Comparison of ENCODE assay signal across 19 cellular contexts in genomic region chr11:17221968-17222367, GRCh38. TPM values are rescaled to one million over a fixed set of nuclear protein-coding genes. Genes with fewer than 3 reads are reported as not detected.
DNase-seq lines count a peak whose midpoint lies in the region; ATAC-seq and TF ChIP-seq lines count a peak whose summit lies in the region.
"Had no signal": no experiment of that assay in that cellular context is flagged by ENCODE, and none has a peak within 500 bp of the region (broad histone marks: within the 10 kb centered on the region; RNA-seq: fewer than 3 reads in every experiment).

No MANE protein-coding gene starts in this region.

- TF ChIP-seq CTCF in cardiac fibroblast (IDR thresholded peaks at IDR 0.05; ENCODE audit: low read depth, low read length) = no peak

- intact Hi-C loops in Right ventricle myocardium superior (cut with DNase I) = no loop called here

- no peak for ATAC-seq in Right ventricle myocardium superior (ENCODE audit: poor library complexity)
- ATAC-seq: gastroesophageal sphincter; stimulated activated effector memory CD8-positive, alpha-beta T cell treated with anti-CD3 and anti-CD28 coated beads, Interleukin-12 subunit alpha, Interleukin-12 subunit beta, amount 100 ng/mL, for 72 hours had no signal

- DNase-seq in SIG-M5 treated with dmso at 0.1 percent for 504 hours (lab: John Stamatoyannopoulos, UW; ENCODE audit: unreplicated experiment) (peak; percentile 34), SIG-M5 (lab: John Stamatoyannopoulos, UW) (no peak), NOMO-1 treated with DMSO at 0.1 percent for 48 hours (lab: John Stamatoyannopoulos, UW; ENCODE audit: unreplicated experiment) (peak; percentile 79), cardiac fibroblast (ENCODE audit: low read depth in 2 of 2) (peak; percentile 48 to 76), stromal cell of bone marrow (ENCODE audit: low read depth) (peak; percentile 6), Right ventricle myocardium superior (no peak), D341Med (ENCODE audit: low spot score) (no peak)
- no peak for DNase-seq in activated CD4-positive, alpha-beta T cell treated with anti-CD3 and anti-CD28 coated beads, Interleukin-2, amount 50 U/mL, for 1 hour
- DNase-seq: adrenal gland, H9, naive B cell, NCI-H1092, NCI-H82, posterior cingulate gyrus, T-helper 2 cell had no signal

- H3K4me3 ChIP-seq in cardiac fibroblast (replicated peaks in 1 of 2; ENCODE audit: low read depth in 2 of 2, low read length in 2 of 2) = no peak overlapping the region
- H3K4me3 ChIP-seq: adrenal gland, coronary artery, gastroesophageal sphincter, lung had no signal

RNA-seq across cellular contexts. Expression of gene PIK3C2A, which starts 14.2 kb away (rescaled TPM):
- 28.1 TPM for total RNA-seq in Right ventricle myocardium superior

RNA-seq across cellular contexts. Expression of gene NUCB2, which starts 54.6 kb away (rescaled TPM):
- 99.7 TPM for total RNA-seq in Right ventricle myocardium superior

Comparison
In these comparisons a context has a peak if more than half of its experiments do, and no peak if none do; other contexts are left out.
1. DNase-seq: peak in SIG-M5 treated with dmso at 0.1 percent for 504 hours (single experiment), NOMO-1 treated with DMSO at 0.1 percent for 48 hours (single experiment), cardiac fibroblast (2 of 2) and stromal cell of bone marrow (single experiment); none in SIG-M5 (single experiment), Right ventricle myocardium superior (single experiment), activated CD4-positive, alpha-beta T cell treated with anti-CD3 and anti-CD28 coated beads, Interleukin-2, amount 50 U/mL, for 1 hour (single experiment) and D341Med (single experiment).